In genomic region chr3:156865732-156866131, GRCh38 we compare ENCODE assay signal across 1 cellular context.
TF ChIP-seq lines count a peak whose summit lies in the region.

No MANE protein-coding gene starts in this region.

TF ChIP-seq in HCT116, 20 proteins besides CTCF, POLR2A, EP300 and RAD21 (continued from another document):
- TF ChIP-seq, protein P1, sequence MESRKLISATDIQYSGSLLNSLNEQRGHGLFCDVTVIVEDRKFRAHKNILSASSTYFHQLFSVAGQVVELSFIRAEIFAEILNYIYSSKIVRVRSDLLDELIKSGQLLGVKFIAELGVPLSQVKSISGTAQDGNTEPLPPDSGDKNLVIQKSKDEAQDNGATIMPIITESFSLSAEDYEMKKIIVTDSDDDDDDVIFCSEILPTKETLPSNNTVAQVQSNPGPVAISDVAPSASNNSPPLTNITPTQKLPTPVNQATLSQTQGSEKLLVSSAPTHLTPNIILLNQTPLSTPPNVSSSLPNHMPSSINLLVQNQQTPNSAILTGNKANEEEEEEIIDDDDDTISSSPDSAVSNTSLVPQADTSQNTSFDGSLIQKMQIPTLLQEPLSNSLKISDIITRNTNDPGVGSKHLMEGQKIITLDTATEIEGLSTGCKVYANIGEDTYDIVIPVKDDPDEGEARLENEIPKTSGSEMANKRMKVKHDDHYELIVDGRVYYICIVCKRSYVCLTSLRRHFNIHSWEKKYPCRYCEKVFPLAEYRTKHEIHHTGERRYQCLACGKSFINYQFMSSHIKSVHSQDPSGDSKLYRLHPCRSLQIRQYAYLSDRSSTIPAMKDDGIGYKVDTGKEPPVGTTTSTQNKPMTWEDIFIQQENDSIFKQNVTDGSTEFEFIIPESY (IDR thresholded peaks at IDR 0.05; ENCODE audit: extremely low read depth, insufficient replicate concordance, low read length) = no peak
- TF ChIP-seq CBX3 (IDR thresholded peaks at IDR 0.05; ENCODE audit: low read depth) (no peak), ELF1 (IDR thresholded peaks at IDR 0.05; ENCODE audit: borderline replicate concordance, low read depth) (no peak), ZNF274 (IDR thresholded peaks at IDR 0.05; ENCODE audit: low read depth, low read length) (no peak), EZH2 (IDR thresholded peaks at IDR 0.05) (no peak), MAX (IDR thresholded peaks at IDR 0.05) (no peak), POLR2AphosphoS5 (IDR thresholded peaks at IDR 0.05; ENCODE audit: low read depth, low read length) (no peak), JUND (IDR thresholded peaks at IDR 0.05) (no peak)
- TF ChIP-seq, protein P2, sequence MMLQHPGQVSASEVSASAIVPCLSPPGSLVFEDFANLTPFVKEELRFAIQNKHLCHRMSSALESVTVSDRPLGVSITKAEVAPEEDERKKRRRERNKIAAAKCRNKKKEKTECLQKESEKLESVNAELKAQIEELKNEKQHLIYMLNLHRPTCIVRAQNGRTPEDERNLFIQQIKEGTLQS (IDR thresholded peaks at IDR 0.05) = no peak
TF ChIP-seq in HCT116: peak in this region for 0.
